Comparison of ENCODE assay signal across 12 cellular contexts in genomic region chr13:40137400-40137799, GRCh38.
"Had no signal": no experiment of that assay in that cellular context is flagged by ENCODE, and none has a peak within 500 bp of the region (broad histone marks: within the 10 kb centered on the region; RNA-seq: fewer than 3 reads in every experiment).

No MANE protein-coding gene starts in this region.

- H3K4me3 Mint-ChIP-seq: activated naive CD4-positive, alpha-beta T cell treated with anti-CD3 and anti-CD28 coated beads for 36 hours; activated T-helper 1 cell treated with anti-CD3 and anti-CD28 coated beads, Interleukin-12 subunit alpha, Interleukin-12 subunit beta, Interleukin-2, Interleukin-4 antibody, amounts not matched to agents 30 ng/mL and 10 ng/mL and 1 ng/mL, durations not matched to agents 14 hours and 24 hours and 36 hours; neural progenitor cell; T-helper 2 cell treated with Interferon-gamma antibody and Interleukin-4, amounts not matched to agents 5 μg/mL and 100 μg/mL, for 36 hours had no signal

- H3K9me3 Mint-ChIP-seq: activated naive CD4-positive, alpha-beta T cell treated with anti-CD3 and anti-CD28 coated beads for 36 hours; activated T-helper 1 cell treated with anti-CD3 and anti-CD28 coated beads, Interleukin-12 subunit alpha, Interleukin-12 subunit beta, Interleukin-2, Interleukin-4 antibody, amounts not matched to agents 30 ng/mL and 10 ng/mL and 1 ng/mL, durations not matched to agents 14 hours and 24 hours and 36 hours; neural progenitor cell; T-helper 2 cell treated with Interferon-gamma antibody and Interleukin-4, amounts not matched to agents 5 μg/mL and 100 μg/mL, for 36 hours had no signal

- H3K79me2 ChIP-seq: hepatocyte had no signal

- H3K27ac ChIP-seq: hepatocyte, neural progenitor cell, pancreas, SJSA1 had no signal

- H3K36me3 Mint-ChIP-seq: neural progenitor cell had no signal

- ATAC-seq: pancreas had no signal

- H3K9me3 ChIP-seq: pancreas, SJSA1 had no signal

- H3K4me3 ChIP-seq: hepatocyte, neural progenitor cell, pancreas, SJSA1 had no signal

- H3K4me2 ChIP-seq: hepatocyte, neural progenitor cell had no signal

- H3K27me3 ChIP-seq: hepatocyte, neural progenitor cell, pancreas, SJSA1 had no signal

- H3K36me3 ChIP-seq: neural progenitor cell, pancreas, SJSA1 had no signal

- H3K27ac Mint-ChIP-seq: activated naive CD4-positive, alpha-beta T cell treated with anti-CD3 and anti-CD28 coated beads for 36 hours; activated T-helper 1 cell treated with anti-CD3 and anti-CD28 coated beads, Interleukin-12 subunit alpha, Interleukin-12 subunit beta, Interleukin-2, Interleukin-4 antibody, amounts not matched to agents 30 ng/mL and 10 ng/mL and 1 ng/mL, durations not matched to agents 14 hours and 24 hours and 36 hours; neural progenitor cell; T-helper 2 cell treated with Interferon-gamma antibody and Interleukin-4, amounts not matched to agents 5 μg/mL and 100 μg/mL, for 36 hours had no signal

- DNase-seq: activated naive CD4-positive, alpha-beta T cell treated with anti-CD3 and anti-CD28 coated beads for 36 hours; dermis blood vessel endothelial cell; kidney glomerular epithelial cell; pancreas; small intestine; stimulated activated naive CD4-positive, alpha-beta T cell; SW 1271 had no signal

- H2AFZ ChIP-seq: hepatocyte, neural progenitor cell had no signal

- H3K9ac ChIP-seq: neural progenitor cell had no signal

- H3K4me1 ChIP-seq: neural progenitor cell, pancreas, SJSA1 had no signal
